In genomic region chr6:110352603-110353303, GRCh38 we compare ENCODE assay signal across 13 cellular contexts. TPM values are rescaled to one million over a fixed set of nuclear protein-coding genes. Genes with fewer than 3 reads are reported as not detected.
A peak's percentile ranks its signal among the peaks of the same experiment; 100 is the strongest.
DNase-seq lines count a peak whose midpoint lies in the region; ATAC-seq, FAIRE-seq and TF ChIP-seq lines count a peak whose summit lies in the region.
"Had no signal": no experiment of that assay in that cellular context is flagged by ENCODE, and none has a peak within 500 bp of the region (broad histone marks: within the 10 kb centered on the region; RNA-seq: fewer than 3 reads in every experiment).

No MANE protein-coding gene starts in this region.

- no peak overlapping the region for H3K4me3 ChIP-seq in fibroblast of pulmonary artery (replicated peaks; ENCODE audit: low read depth, low read length)
- H3K4me3 ChIP-seq in trophoblast cell (ENCODE audit: low read depth, low read length) = no peak overlapping the region

- no peak overlapping the region for H3K9ac ChIP-seq in trophoblast cell (ENCODE audit: low read length)

- H4K8ac ChIP-seq in trophoblast cell (ENCODE audit: low read depth, low read length) = no peak overlapping the region

- no peak overlapping the region for H4K12ac ChIP-seq in trophoblast cell (ENCODE audit: low read depth, low read length)

- H3K23ac ChIP-seq in trophoblast cell (ENCODE audit: low read length) = no peak overlapping the region

- no peak overlapping the region for H3K14ac ChIP-seq in trophoblast cell (ENCODE audit: low read length)

- peak overlapping the region; percentile 82 for H2BK5ac ChIP-seq in trophoblast cell (ENCODE audit: low read depth, low read length, poor library complexity)

- FAIRE-seq in G401.6 (lab: Jason Lieb, UNC) = peak; percentile 27

- ATAC-seq in GM18519 (IDR thresholded peaks at IDR 0.05; ENCODE audit: low FRiP score, unreplicated experiment) = no peak
- ATAC-seq: left cardiac atrium had no signal

- no peaks in the 10 kb centered on the region for H3K9me3 ChIP-seq in trophoblast cell (ENCODE audit: insufficient read depth, low read depth, low read length)
- H3K9me3 ChIP-seq: neutrophil had no signal

- H3K4me2 ChIP-seq in trophoblast cell (ENCODE audit: low read length) = no peak overlapping the region

- H3K79me2 ChIP-seq in trophoblast cell (ENCODE audit: control insufficient read depth, insufficient read depth, low read length, poor library complexity) = peaks cover 2% of the 10 kb centered on the region

- H2BK120ac ChIP-seq in trophoblast cell (ENCODE audit: insufficient read depth, low read length, poor library complexity) = peak overlapping the region; percentile 70

- peaks cover 35% of the 10 kb centered on the region for H3K79me1 ChIP-seq in trophoblast cell (ENCODE audit: low read length)

- no peaks in the 10 kb centered on the region for H3K36me3 ChIP-seq in trophoblast cell (ENCODE audit: control insufficient read depth in 1 of 2, insufficient read depth in 2 of 2, low read length in 2 of 2)
- H3K36me3 ChIP-seq: neutrophil had no signal

- no peak overlapping the region for H2AK5ac ChIP-seq in trophoblast cell (ENCODE audit: low read length)

- no peak for TF ChIP-seq CTCF in fibroblast of pulmonary artery (IDR thresholded peaks at IDR 0.05; ENCODE audit: low read length, missing control alignments)

- H3K4me1 ChIP-seq in trophoblast cell (ENCODE audit: control insufficient read depth in 1 of 2, insufficient read depth in 2 of 2, low read length in 2 of 2) = peaks cover 13 to 34% of the 10 kb centered on the region in 2 experiments

- H4K91ac ChIP-seq in trophoblast cell (ENCODE audit: low read depth, low read length) = no peak overlapping the region

- H3K27me3 ChIP-seq in trophoblast cell (ENCODE audit: insufficient read depth, low read length) = no peaks in the 10 kb centered on the region

- peak overlapping the region; percentile 4 for H3K27ac ChIP-seq in angular gyrus (ENCODE audit: low read depth, low read length)
- peak overlapping the region; percentile 98 for H3K27ac ChIP-seq in trophoblast cell (ENCODE audit: low read depth, low read length)
- H3K27ac ChIP-seq: neutrophil had no signal

- DNase-seq in fibroblast of pulmonary artery (ENCODE audit: low read depth) (peak; percentile 25), trophoblast cell (no peak), iPS-NIHi11 (ENCODE audit: low spot score) (no peak), cerebellar nuclear complex (lab: John Stamatoyannopoulos, UW) (no peak), HK-2 (ENCODE audit: unreplicated experiment) (no peak)
- DNase-seq: activated naive CD4-positive, alpha-beta T cell treated with Interleukin-2 at 50 U/mL for 16 hours; left cardiac atrium; NCI-H1092 treated with DMSO at 0.1 percent for 48 hours; NCI-H748 treated with DMSO at 0.1 percent for 48 hours had no signal

- no peak overlapping the region for H3K4ac ChIP-seq in trophoblast cell (ENCODE audit: low read depth, low read length)

- no peak overlapping the region for H3K18ac ChIP-seq in trophoblast cell (ENCODE audit: low read length)

- H2BK12ac ChIP-seq in trophoblast cell (ENCODE audit: low read length) = no peak overlapping the region

- H2AFZ ChIP-seq in trophoblast cell (ENCODE audit: insufficient read depth, low read length, poor library complexity) = no peak overlapping the region

- WGBS in trophoblast cell (ENCODE audit: extremely low coverage, insufficient coverage, insufficient read length) = no CpG with 5 or more reads among the region's 7 CpGs

RNA-seq across cellular contexts. Expression of gene METTL24, which starts 5.4 kb away (rescaled TPM):
- 3.4 and 3.6 TPM in 2 replicates for polyA plus RNA-seq in trophoblast cell (2013)
